In genomic region chr13:82681535-82681934, GRCh38 we compare ENCODE assay signal across 16 cellular contexts.
A peak's percentile ranks its signal among the peaks of the same experiment; 100 is the strongest.
DNase-seq lines count a peak whose midpoint lies in the region; ATAC-seq and TF ChIP-seq lines count a peak whose summit lies in the region.
"Had no signal": no experiment of that assay in that cellular context is flagged by ENCODE, and none has a peak within 500 bp of the region (broad histone marks: within the 10 kb centered on the region; RNA-seq: fewer than 3 reads in every experiment).

No MANE protein-coding gene starts in this region.

- H3K9me3 ChIP-seq in iPS-20b (ENCODE audit: insufficient read depth, low read depth, low read length): peaks cover 13% of the 10 kb centered on the region

- intact Hi-C loops in CD14-positive monocyte (cut with micrococcal nuclease): no loop called here

- no peak overlapping the region for H3K27ac ChIP-seq in iPS-20b (ENCODE audit: low read length)
- H3K27ac ChIP-seq: C4-2B had no signal

- H3K27me3 ChIP-seq in iPS-20b (ENCODE audit: insufficient read depth, low read length): no peaks in the 10 kb centered on the region

- H3K36me3 Mint-ChIP-seq in WTC11 (peaks cover 34% of the 10 kb centered on the region), CD14-positive monocyte (no peaks in the 10 kb centered on the region)

- H3K27ac Mint-ChIP-seq in WTC11 (no peak overlapping the region), CD14-positive monocyte (no peak overlapping the region)
- H3K27ac Mint-ChIP-seq in stimulated activated naive CD8-positive, alpha-beta T cell treated with anti-CD3 and anti-CD28 coated beads, Interleukin-15, amount 100 ng/mL, for 72 hours: no peak overlapping the region

- peak overlapping the region; percentile 14; the same call in 1 of the 2 replicates for H3K4me3 ChIP-seq in iPS-20b (ENCODE audit: low read length)

- H3K9ac ChIP-seq in iPS-20b (ENCODE audit: low read depth, low read length): no peak overlapping the region

- ATAC-seq in WTC11: peak; percentile 91
- ATAC-seq in stimulated activated naive CD8-positive, alpha-beta T cell treated with anti-CD3 and anti-CD28 coated beads, Interleukin-15, amount 100 ng/mL, for 72 hours: no peak
- ATAC-seq: Panc1 had no signal

- no peaks in the 10 kb centered on the region for H3K36me3 ChIP-seq in iPS-20b (ENCODE audit: insufficient read depth, low read depth, low read length)

- H3K4me1 ChIP-seq in iPS-20b (ENCODE audit: insufficient read depth, low read length): peaks cover 10% of the 10 kb centered on the region; the same call in 1 of the 2 replicates

- H3K4me1 Mint-ChIP-seq in WTC11: peaks cover 22% of the 10 kb centered on the region
- no peaks in the 10 kb centered on the region for H3K4me1 Mint-ChIP-seq in CD14-positive monocyte
- no peaks in the 10 kb centered on the region for H3K4me1 Mint-ChIP-seq in stimulated activated naive CD8-positive, alpha-beta T cell treated with anti-CD3 and anti-CD28 coated beads, Interleukin-15, amount 100 ng/mL, for 72 hours

- no peak for TF ChIP-seq CTCF in WTC11 (IDR thresholded peaks at IDR 0.05)
- no peak for TF ChIP-seq CTCF in CD14-positive monocyte (IDR thresholded peaks at IDR 0.05)

- H3K27me3 Mint-ChIP-seq in WTC11 (ENCODE audit: low read depth) (peaks cover 14% of the 10 kb centered on the region), CD14-positive monocyte (ENCODE audit: low read depth in 3 of 3) (no peaks in the 10 kb centered on the region)
- H3K27me3 Mint-ChIP-seq in stimulated activated naive CD8-positive, alpha-beta T cell treated with anti-CD3 and anti-CD28 coated beads, Interleukin-15, amount 100 ng/mL, for 72 hours: no peaks in the 10 kb centered on the region

- CTCF ChIA-PET in WTC11 (lab: Charles Lee): no interaction called here

- H3K9me3 Mint-ChIP-seq in WTC11 (peaks cover 37% of the 10 kb centered on the region), CD14-positive monocyte (peaks cover 0 to 12% (median 8%) of the 10 kb centered on the region in 7 donors)
- no peaks in the 10 kb centered on the region for H3K9me3 Mint-ChIP-seq in stimulated activated naive CD8-positive, alpha-beta T cell treated with anti-CD3 and anti-CD28 coated beads, Interleukin-15, amount 100 ng/mL, for 72 hours

- no peak overlapping the region for H3K4me3 Mint-ChIP-seq in WTC11
- H3K4me3 Mint-ChIP-seq in CD14-positive monocyte: no peak overlapping the region
- no peak overlapping the region for H3K4me3 Mint-ChIP-seq in stimulated activated naive CD8-positive, alpha-beta T cell treated with anti-CD3 and anti-CD28 coated beads, Interleukin-15, amount 100 ng/mL, for 72 hours

- DNase-seq in COLO668 (lab: John Stamatoyannopoulos, UW; ENCODE audit: unreplicated experiment): peak; percentile 37
- DNase-seq in NCI-H146 (lab: John Stamatoyannopoulos, UW): peak; percentile 12
- DNase-seq in WTC11 (ENCODE audit: low spot score): peak; percentile 39
- no peak for DNase-seq in SW 1271 (lab: John Stamatoyannopoulos, UW)
- DNase-seq in CD14-positive monocyte (ENCODE audit: low spot score): no peak
- no peak for DNase-seq in stimulated activated naive CD8-positive, alpha-beta T cell treated with anti-CD3 and anti-CD28 coated beads, Interleukin-15, amount 100 ng/mL, for 72 hours
- DNase-seq: DMS53, GF-D8, Karpas-422, NCI-H1436, NCI-H2029, NCI-H2171 treated with DMSO at 0.1 percent for 48 hours, NCI-H774 had no signal

- POLR2A ChIA-PET in WTC11 (lab: Charles Lee): no interaction called here

TF ChIP-seq in WTC11, 78 proteins besides CTCF, POLR2A, EP300 and RAD21:
- TF ChIP-seq GTF2I (CRISPR knock-in tag; conservative IDR thresholded peaks at IDR 0.05) (no peak), CDX4 (CRISPR knock-in tag; IDR thresholded peaks at IDR 0.05; ENCODE audit: borderline replicate concordance) (no peak), ZNF423 (CRISPR knock-in tag; IDR thresholded peaks at IDR 0.05) (0 out of 2 replicates have a peak, but pooled peaks have one; percentile 30), AFF4 (CRISPR knock-in tag; IDR thresholded peaks at IDR 0.05; ENCODE audit: borderline replicate concordance) (no peak), ZNF512 (CRISPR knock-in tag; IDR thresholded peaks at IDR 0.05; ENCODE audit: borderline replicate concordance) (no peak), JUN (CRISPR knock-in tag; IDR thresholded peaks at IDR 0.05) (no peak)
TF ChIP-seq in WTC11: peak in this region for 1.

Comparison
In these comparisons a context has a peak if more than half of its experiments do, and no peak if none do; other contexts are left out.
1. DNase-seq: peak in COLO668 (single experiment), NCI-H146 (single experiment) and WTC11 (single experiment); none in SW 1271 (0 of 2), CD14-positive monocyte (single experiment) and stimulated activated naive CD8-positive, alpha-beta T cell treated with anti-CD3 and anti-CD28 coated beads, Interleukin-15, amount 100 ng/mL, for 72 hours (0 of 2).